17 cellular contexts compared by ENCODE assay signal in the genomic region with DNA sequence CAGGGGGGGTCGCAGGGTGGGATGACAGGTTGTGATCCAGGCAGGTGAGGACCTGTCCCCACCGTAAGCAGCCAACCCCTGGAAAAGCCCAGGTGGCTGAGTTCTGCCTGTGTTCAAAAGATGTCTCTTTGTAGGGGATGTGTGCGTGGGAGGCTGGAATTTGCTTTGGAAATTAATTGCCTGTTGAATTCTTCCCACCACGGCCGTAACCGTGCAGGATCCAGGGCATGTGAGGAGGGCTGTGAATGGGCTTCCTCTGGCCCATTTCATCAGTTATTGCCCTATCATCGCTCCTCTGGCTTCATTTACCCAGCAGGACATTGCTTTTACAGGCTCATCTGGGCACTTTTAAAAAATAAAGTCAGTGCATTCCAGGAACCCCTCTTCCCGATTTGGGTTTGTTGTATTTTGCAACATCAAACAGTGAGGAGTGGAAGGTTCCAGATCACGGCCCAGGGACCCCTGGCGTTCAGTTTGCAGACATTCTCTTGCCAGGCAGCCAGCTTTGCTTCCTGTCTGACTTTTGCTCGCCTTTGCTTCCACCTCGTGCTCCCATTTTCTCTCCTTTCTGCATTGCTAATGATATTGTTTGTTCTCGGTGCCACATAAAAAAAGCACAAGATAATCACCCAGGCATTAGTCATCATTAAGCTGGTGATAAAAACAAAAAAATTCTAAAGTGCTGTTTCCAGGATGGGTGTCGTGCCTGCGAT.
"Had no signal": no experiment of that assay in that cellular context is flagged by ENCODE, and none has a peak within 500 bp of the region (broad histone marks: within the 10 kb centered on the region; RNA-seq: fewer than 3 reads in every experiment).

No MANE protein-coding gene starts in this region.

- H3K4me1 Mint-ChIP-seq: activated CD4-positive, alpha-beta T cell treated with anti-CD3 and anti-CD28 coated beads for 36 hours; central memory CD8-positive, alpha-beta T cell; immature natural killer cell; memory B cell; nephron had no signal

- H3K36me3 Mint-ChIP-seq: immature natural killer cell, memory B cell had no signal

- H3K4me3 ChIP-seq: left lung, pancreas, stomach, thoracic aorta, uterus had no signal

- DNase-seq: activated CD4-positive, alpha-beta T cell treated with anti-CD3 and anti-CD28 coated beads for 36 hours; activated CD8-positive, alpha-beta memory T cell treated with anti-CD3 and anti-CD28 coated beads, Interleukin-2, amount 50 U/mL, for 48 hours; activated CD8-positive, alpha-beta T cell treated with anti-CD3 and anti-CD28 coated beads for 36 hours; aorta; immature natural killer cell; left lung; pancreas; stimulated activated CD4-positive, alpha-beta T cell treated with anti-CD3 and anti-CD28 coated beads, Interleukin-15, amount 100 ng/mL, for 24 hours; stimulated activated CD4-positive, alpha-beta T cell treated with anti-CD3 and anti-CD28 coated beads, Interleukin-4, amount 100 ng/mL, for 4 hours; stomach; uterus had no signal

- H3K27me3 ChIP-seq: left lung, pancreas, uterus had no signal

- H3K36me3 ChIP-seq: left lung, pancreas, stomach, thoracic aorta, uterus had no signal

- H3K4me3 Mint-ChIP-seq: activated CD4-positive, alpha-beta T cell treated with anti-CD3 and anti-CD28 coated beads for 36 hours; activated CD8-positive, alpha-beta T cell treated with anti-CD3 and anti-CD28 coated beads for 36 hours; central memory CD8-positive, alpha-beta T cell; dendritic cell treated with granulocyte-macrophage colony-stimulating factor and Interleukin-4, amounts not matched to agents 40 ng/mL and 50 ng/mL, for 4 days; immature natural killer cell; memory B cell; nephron had no signal

- H3K27ac Mint-ChIP-seq: activated CD4-positive, alpha-beta T cell treated with anti-CD3 and anti-CD28 coated beads for 36 hours; activated CD8-positive, alpha-beta T cell treated with anti-CD3 and anti-CD28 coated beads for 36 hours; dendritic cell treated with granulocyte-macrophage colony-stimulating factor and Interleukin-4, amounts not matched to agents 40 ng/mL and 50 ng/mL, for 4 days; immature natural killer cell; memory B cell; nephron had no signal

- H3K9me3 Mint-ChIP-seq: activated CD8-positive, alpha-beta T cell treated with anti-CD3 and anti-CD28 coated beads for 36 hours; central memory CD8-positive, alpha-beta T cell; dendritic cell treated with granulocyte-macrophage colony-stimulating factor and Interleukin-4, amounts not matched to agents 40 ng/mL and 50 ng/mL, for 4 days; immature natural killer cell; memory B cell; nephron had no signal

- ATAC-seq: activated CD4-positive, alpha-beta T cell treated with anti-CD3 and anti-CD28 coated beads for 36 hours; activated CD8-positive, alpha-beta T cell treated with anti-CD3 and anti-CD28 coated beads for 36 hours; left lung; pancreas had no signal

- H3K27me3 Mint-ChIP-seq: activated CD4-positive, alpha-beta T cell treated with anti-CD3 and anti-CD28 coated beads for 36 hours; activated CD8-positive, alpha-beta T cell treated with anti-CD3 and anti-CD28 coated beads for 36 hours; dendritic cell treated with granulocyte-macrophage colony-stimulating factor and Interleukin-4, amounts not matched to agents 40 ng/mL and 50 ng/mL, for 4 days had no signal

- H3K9me3 ChIP-seq: left lung, pancreas, stomach, thoracic aorta, uterus had no signal

- H3K27ac ChIP-seq: left lung, pancreas, stomach, thoracic aorta, uterus, VCaP had no signal

- H3K4me1 ChIP-seq: left lung, pancreas, stomach, uterus had no signal
